In genomic region chr20:62301773-62302340, GRCh38 we compare ENCODE assay signal across 8 cellular contexts. TPM values are rescaled to one million over a fixed set of nuclear protein-coding genes. Genes with fewer than 3 reads are reported as not detected.
DNase-seq lines count a peak whose midpoint lies in the region; FAIRE-seq and TF ChIP-seq lines count a peak whose summit lies in the region.

No MANE protein-coding gene starts in this region.

- H3K4me3 ChIP-seq in Loucy (ENCODE audit: low read length, poor library complexity, severe bottlenecking) (peak overlapping the region; percentile 86), foreskin fibroblast (ENCODE audit: low read depth in 1 of 2, low read length in 2 of 2) (peak overlapping the region; percentile 76 to 88), neural cell (ENCODE audit: low read length) (peak overlapping the region; percentile 93)

- TF ChIP-seq EP300 in neural cell (conservative IDR thresholded peaks at IDR 0.05; ENCODE audit: poor library complexity, severe bottlenecking) = no peak

- H3K27ac ChIP-seq in neural cell (ENCODE audit: low read length) = peak overlapping the region; percentile 72

- peaks cover 19% of the 10 kb centered on the region for H3K4me1 ChIP-seq in Loucy (ENCODE audit: insufficient read depth, low read length, poor library complexity, severe bottlenecking)

- H3K9me3 Mint-ChIP-seq in stimulated activated naive CD8-positive, alpha-beta T cell treated with anti-CD3 and anti-CD28 coated beads, Interleukin-15, Interleukin-2, amounts not matched to agents 100 ng/mL and 50 ng/mL, for 24 hours = no peaks in the 10 kb centered on the region

- H3K9me2 ChIP-seq in Loucy (replicated peaks; ENCODE audit: low read depth, low read length) = no peaks in the 10 kb centered on the region
- no peaks in the 10 kb centered on the region for H3K9me2 ChIP-seq in neural cell (ENCODE audit: insufficient read depth, low read length)

- no peak for FAIRE-seq in H54 (lab: Jason Lieb, UNC)

- peak; percentile 91 for DNase-seq in DMS53 treated with DMSO at 0.1 percent for 48 hours (lab: John Stamatoyannopoulos, UW; ENCODE audit: unreplicated experiment)
- DNase-seq in H54 (ENCODE audit: insufficient read length, low spot score) = peak; percentile 92
- peak; percentile 95 for DNase-seq in activated effector memory CD4-positive, alpha-beta T cell treated with anti-CD3 and anti-CD28 coated beads, Interleukin-2, amount 50 U/mL, for 16 hours
- DNase-seq in foreskin fibroblast = peak; percentile 92 to 97

- TF ChIP-seq CTCF in Loucy (conservative IDR thresholded peaks at IDR 0.05; ENCODE audit: low read length) (peak; percentile 60), foreskin fibroblast (IDR thresholded peaks at IDR 0.05; ENCODE audit: low read depth, low read length) (peak; percentile 86), neural cell (IDR thresholded peaks at IDR 0.05; ENCODE audit: poor library complexity, severe bottlenecking) (peak; percentile 85)

- peak; percentile 60 for TF ChIP-seq RAD21 in neural cell (conservative IDR thresholded peaks at IDR 0.05)

- TF ChIP-seq POLR2A in H54 (IDR thresholded peaks at IDR 0.05; ENCODE audit: low read depth, low read length) (no peak), Raji (IDR thresholded peaks at IDR 0.05; ENCODE audit: insufficient read depth, low read depth, low read length) (peak; percentile 45)

- H3K27ac Mint-ChIP-seq in stimulated activated naive CD8-positive, alpha-beta T cell treated with anti-CD3 and anti-CD28 coated beads, Interleukin-15, Interleukin-2, amounts not matched to agents 100 ng/mL and 50 ng/mL, for 24 hours = peak overlapping the region; percentile 96

- H4K20me1 ChIP-seq in Loucy (ENCODE audit: insufficient read depth, low read length, poor library complexity, severe bottlenecking) = peaks cover 39% of the 10 kb centered on the region
- H4K20me1 ChIP-seq in neural cell (ENCODE audit: insufficient read depth) = peaks cover 9% of the 10 kb centered on the region

- H3K27me3 ChIP-seq in Loucy (ENCODE audit: insufficient read depth, low read length, poor library complexity, severe bottlenecking) (no peaks in the 10 kb centered on the region), neural cell (ENCODE audit: insufficient read depth, low read depth, low read length) (no peaks in the 10 kb centered on the region)

- peaks cover 23% of the 10 kb centered on the region for H3K4me1 Mint-ChIP-seq in stimulated activated naive CD8-positive, alpha-beta T cell treated with anti-CD3 and anti-CD28 coated beads, Interleukin-15, Interleukin-2, amounts not matched to agents 100 ng/mL and 50 ng/mL, for 24 hours (ENCODE audit: low read depth)

- peak overlapping the region; percentile 99; the same call in 1 of the 2 replicates for H2AFZ ChIP-seq in Loucy (ENCODE audit: low read length)
- peak overlapping the region; percentile 69 for H2AFZ ChIP-seq in neural cell (ENCODE audit: low read depth, low read length)

- H3K4me3 Mint-ChIP-seq in stimulated activated naive CD8-positive, alpha-beta T cell treated with anti-CD3 and anti-CD28 coated beads, Interleukin-15, Interleukin-2, amounts not matched to agents 100 ng/mL and 50 ng/mL, for 24 hours = peak overlapping the region; percentile 86

- H3K36me3 Mint-ChIP-seq in stimulated activated naive CD8-positive, alpha-beta T cell treated with anti-CD3 and anti-CD28 coated beads, Interleukin-15, Interleukin-2, amounts not matched to agents 100 ng/mL and 50 ng/mL, for 24 hours (ENCODE audit: low read depth) = peaks cover 25% of the 10 kb centered on the region

- H3F3A ChIP-seq in Loucy (ENCODE audit: low read depth) (0 out of 2 replicates have a peak, but pooled peaks cover 5% of the 10 kb centered on the region), neural cell (ENCODE audit: insufficient read depth, low read length, poor library complexity, severe bottlenecking) (no peaks in the 10 kb centered on the region)

- no peaks in the 10 kb centered on the region for H3K27me3 Mint-ChIP-seq in stimulated activated naive CD8-positive, alpha-beta T cell treated with anti-CD3 and anti-CD28 coated beads, Interleukin-15, Interleukin-2, amounts not matched to agents 100 ng/mL and 50 ng/mL, for 24 hours

- H3K36me3 ChIP-seq in Loucy (ENCODE audit: insufficient read depth, low read length) (peaks cover 10% of the 10 kb centered on the region; the same call in 1 of the 2 replicates), neural cell (ENCODE audit: insufficient read depth, low read length) (no peaks in the 10 kb centered on the region)

- peak overlapping the region; percentile 75 for H3K9ac ChIP-seq in Loucy (ENCODE audit: low read depth, low read length, poor library complexity, severe bottlenecking)
- H3K9ac ChIP-seq in neural cell (ENCODE audit: low read length) = peak overlapping the region; percentile 80

- H3K4me2 ChIP-seq in Loucy (ENCODE audit: low read depth, low read length, poor library complexity, severe bottlenecking) = peak overlapping the region; percentile 85
- no peak overlapping the region for H3K4me2 ChIP-seq in neural cell (ENCODE audit: low read length)

- H3K79me2 ChIP-seq in Loucy (ENCODE audit: insufficient read depth, low read length) (peaks cover 38% of the 10 kb centered on the region), neural cell (replicated peaks; ENCODE audit: insufficient read depth, low read length) (peaks cover 14% of the 10 kb centered on the region)

- H3K9me3 ChIP-seq in Loucy (ENCODE audit: insufficient read depth, low read depth, low read length) = no peaks in the 10 kb centered on the region
- H3K9me3 ChIP-seq in neural cell (ENCODE audit: low read length) = no peaks in the 10 kb centered on the region

TF ChIP-seq in neural cell, 6 proteins besides CTCF, POLR2A, EP300 and RAD21:
- no peak for TF ChIP-seq REST (IDR thresholded peaks at IDR 0.05; ENCODE audit: borderline replicate concordance)
- no peak for TF ChIP-seq TAF1 (IDR thresholded peaks at IDR 0.05; ENCODE audit: low read depth)
- peak; percentile 68 for TF ChIP-seq SMC3 (conservative IDR thresholded peaks at IDR 0.05; ENCODE audit: poor library complexity)
- TF ChIP-seq POLR2AphosphoS5 (IDR thresholded peaks at IDR 0.05) = peak; percentile 23

RNA-seq across cellular contexts. Expression of gene ADRM1, which starts 0.9 kb away (rescaled TPM):
- polyA plus RNA-seq in neural cell = 106 and 111 TPM in 2 replicates
- 58.3 and 58.7 TPM in 2 replicates for polyA minus RNA-seq in neural cell

Comparison
In these comparisons a context has a peak if more than half of its experiments do, and no peak if none do; other contexts are left out.
1. Peak in every context shown above with its lines: DNase-seq, H3K4me3 ChIP-seq and H3K27ac ChIP-seq.